8 cellular contexts compared by ENCODE assay signal in the genomic region with DNA sequence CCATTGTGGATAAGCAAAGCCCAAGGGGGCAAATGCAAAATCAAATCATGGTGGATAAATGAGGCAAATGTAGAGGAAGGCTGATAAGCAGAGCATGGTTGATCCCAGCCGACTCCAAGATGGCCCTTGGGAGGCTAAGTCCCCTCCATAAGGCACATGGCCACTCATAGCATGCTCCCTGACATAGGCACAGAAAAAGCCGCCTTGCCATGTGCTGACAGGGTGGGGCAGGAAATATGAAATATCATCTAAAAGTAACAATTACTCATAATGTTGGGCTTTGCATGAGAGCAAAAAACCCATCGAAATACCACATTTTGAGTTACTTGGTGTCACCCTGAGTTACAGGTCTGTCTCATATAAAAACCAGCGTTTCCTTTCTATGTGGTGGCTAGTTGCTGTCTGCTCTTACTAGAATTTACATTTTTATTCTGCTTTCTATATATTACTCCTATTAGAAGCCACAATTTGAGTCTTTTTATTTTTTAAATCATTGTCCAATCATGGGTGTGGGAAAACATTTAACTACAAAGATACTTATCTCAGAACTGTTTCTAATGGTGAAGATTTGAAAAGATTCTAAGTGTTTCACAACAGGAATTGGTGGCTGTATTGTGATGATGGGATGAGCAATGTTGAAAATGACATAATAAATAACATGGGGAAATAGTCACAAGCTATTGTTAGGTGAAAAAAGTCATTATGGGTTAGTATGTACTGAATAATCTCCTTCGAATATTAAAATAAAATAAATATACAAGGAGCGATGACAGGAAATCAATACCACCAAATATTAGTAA.
DNase-seq lines count a peak whose midpoint lies in the region; ATAC-seq, FAIRE-seq and TF ChIP-seq lines count a peak whose summit lies in the region.

No MANE protein-coding gene starts in this region.

- DNase-seq in EL (peak; percentile 64), GM12892 (ENCODE audit: insufficient read length) (no peak), SW480 (ENCODE audit: low spot score) (no peak), kidney tubule cell (ENCODE audit: low spot score) (no peak)
- peak; percentile 13 to 40 (median 28) for DNase-seq in activated CD4-positive, CD25-positive, alpha-beta regulatory T cell (lab: John Stamatoyannopoulos, UW)
- peak; percentile 51 to 70 (median 55) for DNase-seq in stimulated activated CD4-positive, alpha-beta T cell treated with anti-CD3 and anti-CD28 coated beads, TNF-alpha, amount 100 ng/mL, for 24 hours (ENCODE audit: low read depth in 3 of 3)

- no peaks in the 10 kb centered on the region for H3K9me3 Mint-ChIP-seq in dendritic cell treated with granulocyte-macrophage colony-stimulating factor and Interleukin-4, amounts not matched to agents 40 ng/mL and 50 ng/mL, for 4 days

- peaks cover 44% of the 10 kb centered on the region for H3K4me1 Mint-ChIP-seq in dendritic cell treated with granulocyte-macrophage colony-stimulating factor and Interleukin-4, amounts not matched to agents 40 ng/mL and 50 ng/mL, for 4 days (ENCODE audit: low read depth)

- H3K27ac Mint-ChIP-seq in dendritic cell treated with granulocyte-macrophage colony-stimulating factor and Interleukin-4, amounts not matched to agents 40 ng/mL and 50 ng/mL, for 4 days = peak overlapping the region; percentile 89

- no peak for TF ChIP-seq POLR2A in GM12892 (IDR thresholded peaks at IDR 0.05; ENCODE audit: low read depth, low read length)

- H3K4me3 Mint-ChIP-seq in dendritic cell treated with granulocyte-macrophage colony-stimulating factor and Interleukin-4, amounts not matched to agents 40 ng/mL and 50 ng/mL, for 4 days = no peak overlapping the region

- H3K27me3 Mint-ChIP-seq in dendritic cell treated with granulocyte-macrophage colony-stimulating factor and Interleukin-4, amounts not matched to agents 40 ng/mL and 50 ng/mL, for 4 days = no peaks in the 10 kb centered on the region

- ATAC-seq in HG02840 (IDR thresholded peaks at IDR 0.05; ENCODE audit: low FRiP score, unreplicated experiment) = peak; percentile 42

- no peaks in the 10 kb centered on the region for H3K36me3 Mint-ChIP-seq in dendritic cell treated with granulocyte-macrophage colony-stimulating factor and Interleukin-4, amounts not matched to agents 40 ng/mL and 50 ng/mL, for 4 days (ENCODE audit: low read depth)

- intact Hi-C loops in dendritic cell treated with granulocyte-macrophage colony-stimulating factor and Interleukin-4, amounts not matched to agents 40 ng/mL and 50 ng/mL, for 4 days (cut with micrococcal nuclease) = no loop called here

- no peak for FAIRE-seq in GM12892 (lab: Jason Lieb, UNC)

Comparison
In these comparisons a context has a peak if more than half of its experiments do, and no peak if none do; other contexts are left out.
1. DNase-seq: peak in EL (single experiment), activated CD4-positive, CD25-positive, alpha-beta regulatory T cell (4 of 4) and stimulated activated CD4-positive, alpha-beta T cell treated with anti-CD3 and anti-CD28 coated beads, TNF-alpha, amount 100 ng/mL, for 24 hours (3 of 3); none in GM12892 (single experiment), SW480 (single experiment) and kidney tubule cell (single experiment).